Comparison of ENCODE assay signal across 12 cellular contexts in the genomic region with DNA sequence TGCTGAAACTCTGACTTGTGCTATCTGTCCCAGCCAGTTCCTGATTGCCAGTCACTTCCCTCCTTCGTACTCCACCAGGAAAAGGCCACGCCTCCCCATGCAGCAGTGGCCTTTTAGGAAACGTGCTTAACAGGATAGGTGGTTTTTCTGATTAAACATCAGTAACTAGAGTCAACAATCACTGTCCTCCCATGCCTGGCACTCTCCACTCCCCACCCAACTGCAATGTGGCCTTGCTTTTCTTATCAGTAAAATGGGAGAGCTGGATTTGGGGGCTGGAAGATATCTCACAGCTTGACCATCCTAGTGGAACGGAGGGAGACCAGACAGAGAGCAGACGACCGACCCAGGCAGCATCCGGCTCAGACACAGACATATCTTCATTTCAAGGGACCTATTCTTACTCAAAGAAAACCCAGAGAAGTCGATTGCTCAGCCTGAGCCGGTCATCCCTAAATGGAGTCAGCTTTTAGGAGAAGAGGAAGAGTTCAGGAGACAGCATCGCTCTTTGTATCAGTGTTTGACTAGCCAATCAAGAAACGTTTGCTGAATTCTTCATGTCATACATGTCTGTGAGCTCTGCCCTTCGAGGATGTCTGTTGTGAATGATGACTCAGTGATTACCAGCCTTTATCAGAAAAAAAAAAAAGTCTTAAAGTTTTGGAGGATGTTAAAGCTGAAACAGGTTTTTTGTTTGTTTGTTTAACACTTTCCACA. TPM values are rescaled to one million over a fixed set of nuclear protein-coding genes. Genes with fewer than 3 reads are reported as not detected.
DNase-seq lines count a peak whose midpoint lies in the region; ATAC-seq, FAIRE-seq and TF ChIP-seq lines count a peak whose summit lies in the region.
"Had no signal": no experiment of that assay in that cellular context is flagged by ENCODE, and none has a peak within 500 bp of the region (broad histone marks: within the 10 kb centered on the region; RNA-seq: fewer than 3 reads in every experiment).

No MANE protein-coding gene starts in this region.

- TF ChIP-seq CTCF in VCaP (conservative IDR thresholded peaks at IDR 0.05) (no peak), mesothelial cell of epicardium (IDR thresholded peaks at IDR 0.05; ENCODE audit: unreplicated experiment) (no peak)

- H3K79me2 ChIP-seq in ACC112 (ENCODE audit: control insufficient read depth, insufficient read depth, low read length, unreplicated experiment) = peaks cover 14% of the 10 kb centered on the region

- H3K27ac ChIP-seq in ACC112 (ENCODE audit: low read depth, low read length) (peak overlapping the region; percentile 60), VCaP (peak overlapping the region; percentile 64)

- peak; percentile 56 for DNase-seq in glomerular visceral epithelial cell (ENCODE audit: extremely low spot score)
- no peak for DNase-seq in effector memory CD8-positive, alpha-beta T cell
- no peak for DNase-seq in mesothelial cell of epicardium (ENCODE audit: low spot score in 2 of 2, unreplicated experiment in 2 of 2)
- DNase-seq in GM19239 (ENCODE audit: insufficient read length, low spot score) = no peak

- no peak for FAIRE-seq in GM19239 (lab: Jason Lieb, UNC)

- no peaks in the 10 kb centered on the region for H3K27me3 ChIP-seq in ACC112 (ENCODE audit: insufficient read depth, low read length)

- H3K4me3 ChIP-seq in ACC112 (ENCODE audit: low read depth, low read length) = no peak overlapping the region

- H3K9me3 Mint-ChIP-seq in effector memory CD8-positive, alpha-beta T cell = no peaks in the 10 kb centered on the region
- peaks cover 1% of the 10 kb centered on the region for H3K9me3 Mint-ChIP-seq in mesothelial cell of epicardium

- H3K36me3 Mint-ChIP-seq in effector memory CD8-positive, alpha-beta T cell (ENCODE audit: insufficient read depth) = peaks cover 3% of the 10 kb centered on the region
- H3K36me3 Mint-ChIP-seq in mesothelial cell of epicardium = peaks cover 7% of the 10 kb centered on the region

- peak overlapping the region in 1 of 2 donors; percentile 38 for H3K27ac Mint-ChIP-seq in effector memory CD8-positive, alpha-beta T cell
- no peak overlapping the region for H3K27ac Mint-ChIP-seq in mesothelial cell of epicardium

- H3K27me3 Mint-ChIP-seq in effector memory CD8-positive, alpha-beta T cell = no peaks in the 10 kb centered on the region
- no peaks in the 10 kb centered on the region for H3K27me3 Mint-ChIP-seq in mesothelial cell of epicardium (ENCODE audit: low read depth)

- H2AFZ ChIP-seq in ACC112 (ENCODE audit: low read length, unreplicated experiment) = no peak overlapping the region

- peaks cover 11 to 25% of the 10 kb centered on the region in 2 donors for H3K4me1 Mint-ChIP-seq in effector memory CD8-positive, alpha-beta T cell (ENCODE audit: low read depth in 2 of 2)
- H3K4me1 Mint-ChIP-seq in mesothelial cell of epicardium = no peaks in the 10 kb centered on the region

- peaks cover 18% of the 10 kb centered on the region for H3K4me1 ChIP-seq in ACC112 (ENCODE audit: control insufficient read depth, insufficient read depth, low read length, unreplicated experiment)

- ATAC-seq in GM21786 (IDR thresholded peaks at IDR 0.05; ENCODE audit: unreplicated experiment) (peak; percentile 13), HG02759 (IDR thresholded peaks at IDR 0.05; ENCODE audit: unreplicated experiment) (no peak)
- no peak for ATAC-seq in effector memory CD8-positive, alpha-beta T cell (replicated peaks)

- no peaks in the 10 kb centered on the region for H3K36me3 ChIP-seq in ACC112 (ENCODE audit: insufficient read depth, low read length)

- H3K4me3 Mint-ChIP-seq in effector memory CD8-positive, alpha-beta T cell = no peak overlapping the region
- no peak overlapping the region for H3K4me3 Mint-ChIP-seq in mesothelial cell of epicardium

RNA-seq across cellular contexts. Expression of a gene that starts 12.7 kb away (rescaled TPM):
- total RNA-seq in mesothelial cell of epicardium = 81.1 to 88.6 TPM (median 82.3 TPM) in 3 replicates

RNA-seq across cellular contexts. Expression of a gene that starts 40.5 kb away (rescaled TPM):
- not detected in 3 replicates for total RNA-seq in mesothelial cell of epicardium
- total RNA-seq: dermis microvascular lymphatic vessel endothelial cell, G401, mesenteric fat pad, NCI-H460 had no signal
